ENCODE assay signal across 1 cellular context in the genomic region with DNA sequence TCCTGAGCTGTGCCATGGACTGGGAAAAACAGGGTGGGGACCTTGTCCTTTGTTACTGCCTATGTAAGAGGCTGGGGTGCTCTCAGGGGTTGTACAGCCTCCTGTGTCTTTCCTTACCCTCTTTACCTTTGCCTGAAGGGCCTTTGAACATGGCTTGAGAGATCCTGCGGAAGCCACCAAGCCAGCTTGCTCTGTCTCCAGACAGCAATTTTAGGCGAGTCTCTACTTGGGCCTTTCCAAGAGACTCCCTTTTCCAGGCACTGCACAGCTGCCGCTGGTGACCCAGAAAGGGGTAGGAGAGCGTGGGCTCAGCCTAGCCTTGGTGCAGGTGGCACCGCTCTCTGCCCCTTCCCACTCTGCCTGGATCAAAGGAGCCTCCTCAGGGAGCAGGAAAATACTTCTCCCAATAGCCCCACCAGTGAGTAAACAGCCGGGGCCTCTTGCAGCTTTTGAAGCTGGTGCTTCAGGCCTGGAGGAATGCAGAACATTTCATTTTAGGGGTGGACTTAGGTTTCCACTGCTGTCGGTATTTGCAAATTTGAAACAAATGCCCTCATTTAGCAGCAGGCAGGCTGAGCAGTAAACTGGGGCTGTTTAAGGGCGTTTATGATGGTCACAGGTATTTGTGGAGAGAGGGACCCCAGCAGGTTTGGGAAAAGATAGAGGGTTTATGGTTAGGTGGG.
TF ChIP-seq lines count a peak whose summit lies in the region.

No MANE protein-coding gene starts in this region.

TF ChIP-seq in IMR-90, 13 proteins besides CTCF, POLR2A, EP300 and RAD21 (continued from another document):
- TF ChIP-seq MAFK (IDR thresholded peaks at IDR 0.05; ENCODE audit: low read depth, low read length) (no peak), BHLHE40 (IDR thresholded peaks at IDR 0.05; ENCODE audit: low read depth, low read length) (no peak), SMC3 (IDR thresholded peaks at IDR 0.05; ENCODE audit: low read depth, low read length) (no peak)
